Comparison of ENCODE assay signal across 25 cellular contexts in the genomic region with DNA sequence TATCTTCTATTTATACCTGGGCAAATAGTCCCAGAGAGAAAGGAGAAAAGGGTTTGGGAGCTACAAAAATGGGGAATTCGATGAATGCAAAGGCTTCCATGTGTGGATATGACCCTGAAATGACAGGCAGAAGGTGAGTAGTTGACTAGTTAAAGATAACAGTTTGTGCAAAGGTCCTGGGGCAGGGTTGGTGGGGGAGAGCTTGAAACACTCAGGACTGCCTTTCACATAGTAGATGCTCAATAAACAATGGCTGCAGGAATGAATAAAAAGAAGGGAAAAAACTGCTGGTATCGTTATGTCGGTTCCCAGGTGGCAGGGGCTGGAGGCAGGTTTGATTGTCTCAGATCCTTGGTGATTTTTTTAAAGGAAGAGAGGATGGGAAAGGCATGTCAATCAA.
"Had no signal": no experiment of that assay in that cellular context is flagged by ENCODE, and none has a peak within 500 bp of the region (broad histone marks: within the 10 kb centered on the region; RNA-seq: fewer than 3 reads in every experiment).

No MANE protein-coding gene starts in this region.

- H3K4me1 ChIP-seq: colonic mucosa, esophagus squamous epithelium, gastrocnemius medialis, heart right ventricle, left lung, lower lobe of right lung had no signal

- H3K27ac ChIP-seq: colonic mucosa, epithelial cell of prostate, esophagus squamous epithelium, gastrocnemius medialis, heart right ventricle, left lung, lower lobe of right lung had no signal

- DNase-seq: colonic mucosa; cortex of kidney; effector CD8-positive, alpha-beta T cell; effector memory CD8-positive, alpha-beta T cell; endodermal cell; erythroblast; esophagus squamous epithelium; foreskin fibroblast; foreskin melanocyte; gastrocnemius medialis; glutamatergic neuron; head of caudate nucleus; heart right ventricle; hippocampal formation; left cardiac atrium; left lung; left ventricle myocardium superior; lower lobe of right lung; mesendoderm; midbrain had no signal

- ATAC-seq: effector memory CD8-positive, alpha-beta T cell; esophagus mucosa; gastrocnemius medialis; heart right ventricle; left cardiac atrium; left lung; left ventricle myocardium superior; lower lobe of right lung had no signal

- H3K9me3 ChIP-seq: colonic mucosa, gastrocnemius medialis, lower lobe of right lung had no signal

- H3K36me3 ChIP-seq: colonic mucosa, esophagus squamous epithelium, gastrocnemius medialis, heart right ventricle, left lung, lower lobe of right lung had no signal

- H3K4me3 ChIP-seq: colonic mucosa, esophagus squamous epithelium, gastrocnemius medialis, heart right ventricle, left lung, lower lobe of right lung had no signal

- FAIRE-seq: endometrium, islet of Langerhans, keratinocyte had no signal

- H3K27me3 ChIP-seq: colonic mucosa, esophagus squamous epithelium, gastrocnemius medialis, heart right ventricle, left lung had no signal
